Comparison of ENCODE assay signal across 8 cellular contexts in the genomic region with DNA sequence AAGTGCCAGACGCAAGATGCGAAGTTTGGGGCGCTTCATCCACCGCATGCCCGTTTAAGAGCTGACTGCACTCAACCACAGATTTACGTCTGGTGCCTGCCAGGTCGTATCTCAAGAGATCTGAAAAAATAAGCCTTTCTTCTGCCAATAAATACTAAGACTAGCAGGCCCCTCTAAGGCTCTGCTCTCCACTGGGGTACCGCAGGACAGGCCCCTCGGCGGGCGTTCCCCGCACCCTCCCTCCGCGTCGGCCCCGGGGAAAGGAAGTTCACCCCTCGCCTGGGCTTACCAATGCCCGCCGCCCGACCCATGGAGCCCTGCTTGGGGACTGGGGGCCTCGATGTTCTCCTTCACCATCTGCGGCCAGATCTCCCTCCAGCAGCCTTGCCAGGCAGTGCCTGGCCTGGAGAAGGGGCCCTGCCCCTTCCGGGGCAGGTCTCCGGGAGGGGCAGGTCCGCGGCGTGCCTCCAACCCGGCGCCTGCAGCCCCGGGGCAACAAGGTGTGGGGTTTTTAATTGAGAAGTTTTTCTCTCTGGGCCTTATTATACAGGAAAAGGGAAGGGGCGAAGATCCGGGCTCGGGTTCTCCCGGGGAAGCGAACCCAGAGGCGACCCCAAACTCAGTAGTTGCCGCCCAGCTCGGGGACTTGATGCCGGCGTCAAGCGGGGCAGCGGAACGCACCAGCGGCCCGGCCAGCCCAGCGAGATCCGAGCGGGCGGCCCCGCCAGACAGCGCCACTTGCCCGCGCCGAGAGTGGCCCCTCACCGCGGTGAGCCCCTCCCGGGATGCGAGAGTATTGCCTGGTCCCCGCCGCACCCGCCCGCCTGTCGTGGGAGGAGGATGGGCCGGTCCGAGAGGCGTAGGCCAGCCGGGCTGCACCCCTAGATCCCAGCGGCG. TPM values are rescaled to one million over a fixed set of nuclear protein-coding genes. Genes with fewer than 3 reads are reported as not detected.
DNase-seq lines count a peak whose midpoint lies in the region; ATAC-seq and TF ChIP-seq lines count a peak whose summit lies in the region.

No MANE protein-coding gene starts in this region.

- peaks cover 28% of the 10 kb centered on the region for H3K4me1 Mint-ChIP-seq in activated naive CD8-positive, alpha-beta T cell treated with anti-CD3 and anti-CD28 coated beads for 36 hours

- H3K9me3 ChIP-seq in Panc1 (ENCODE audit: control insufficient read depth, insufficient read depth, low read depth, low read length) = no peaks in the 10 kb centered on the region

- in situ Hi-C loops in Panc1 (cut with HindIII; ENCODE audit: low pct_unique_long_range_greater_than_20kb, low sequenced_read_pairs) = no loop called here

- DNase-seq in AG09309 (ENCODE audit: low read depth) (no peak), Panc1 (ENCODE audit: low read depth, low spot score) (no peak), left cardiac atrium (peak; percentile 41), retina (peak; percentile 81), GDM1 (lab: John Stamatoyannopoulos, UW) (no peak)
- DNase-seq in activated naive CD8-positive, alpha-beta T cell treated with anti-CD3 and anti-CD28 coated beads for 36 hours = peak; percentile 50

- H3K9me3 Mint-ChIP-seq in activated naive CD8-positive, alpha-beta T cell treated with anti-CD3 and anti-CD28 coated beads for 36 hours = no peaks in the 10 kb centered on the region

- peak overlapping the region; percentile 79 for H3K4me3 ChIP-seq in AG09309 (ENCODE audit: control insufficient read depth, low read depth, low read length)
- H3K4me3 ChIP-seq in Panc1 (ENCODE audit: low read depth in 2 of 2, low read length in 2 of 2) = peak overlapping the region; percentile 73 to 89

- peaks cover 25% of the 10 kb centered on the region for H3K27me3 Mint-ChIP-seq in activated naive CD8-positive, alpha-beta T cell treated with anti-CD3 and anti-CD28 coated beads for 36 hours

- peak overlapping the region; percentile 79 for H3K27ac Mint-ChIP-seq in activated naive CD8-positive, alpha-beta T cell treated with anti-CD3 and anti-CD28 coated beads for 36 hours

- no peaks in the 10 kb centered on the region for H3K36me3 ChIP-seq in Panc1 (ENCODE audit: control insufficient read depth, insufficient read depth, low read length)

- no TSS peak for BruUV-seq in Panc1 (replicated peaks; lab: Mats Ljungman, UMichigan)

- H3K4me1 ChIP-seq in Panc1 (ENCODE audit: control insufficient read depth, insufficient read depth, low read length) = peaks cover 27% of the 10 kb centered on the region

- CTCF ChIA-PET in Panc1 (lab: Charles Lee) = no interaction called here

- POLR2A ChIA-PET in Panc1 (lab: Charles Lee) = no interaction called here

- intact Hi-C loops in Panc1 (cut with micrococcal nuclease; ENCODE audit: unreplicated experiment) (no loop called here), left cardiac atrium (cut with DNase I) (loop anchor here in 1 of 2 donors (10.0 kb wide), 1 partner anchor 518 kb away; no protein-coding TSS in a partner anchor)

- ATAC-seq in GM18517 (IDR thresholded peaks at IDR 0.05; ENCODE audit: unreplicated experiment) = peak; percentile 30
- peak; percentile 49 for ATAC-seq in HG02973 (IDR thresholded peaks at IDR 0.05; ENCODE audit: unreplicated experiment)
- peak; percentile 83 for ATAC-seq in Panc1
- peak; percentile 55 to 71 for ATAC-seq in left cardiac atrium

- H3K36me3 Mint-ChIP-seq in activated naive CD8-positive, alpha-beta T cell treated with anti-CD3 and anti-CD28 coated beads for 36 hours = peaks cover 5% of the 10 kb centered on the region

- H3K27me3 ChIP-seq in Panc1 (ENCODE audit: control insufficient read depth, insufficient read depth, low read length) = no peaks in the 10 kb centered on the region

- peak overlapping the region; percentile 88 for H3K4me3 Mint-ChIP-seq in activated naive CD8-positive, alpha-beta T cell treated with anti-CD3 and anti-CD28 coated beads for 36 hours

- TF ChIP-seq CTCF in AG09309 (IDR thresholded peaks at IDR 0.05; ENCODE audit: control insufficient read depth, insufficient read depth, low read depth, low read length, missing control alignments) (no peak), Panc1 (IDR thresholded peaks at IDR 0.05) (no peak)

- H3K27ac ChIP-seq in Panc1 (ENCODE audit: low read length) = peak overlapping the region; percentile 86

RNA-seq across cellular contexts. Expression of gene GOLGA8B, which starts 0.7 kb away (rescaled TPM):
- total RNA-seq in Panc1 (2021; ENCODE audit: unreplicated experiment) = 161 TPM
- polyA plus RNA-seq in Panc1 (2012; ENCODE audit: insufficient read length) = 65.8 TPM
- total RNA-seq in activated naive CD8-positive, alpha-beta T cell treated with anti-CD3 and anti-CD28 coated beads for 36 hours = 100 to 1,000 TPM; 132 to 139 TPM
- total RNA-seq in left cardiac atrium = 10 to 100 TPM; 14.5 to 32.4 TPM

Comparison
In these comparisons a context has a peak if more than half of its experiments do, and no peak if none do; other contexts are left out.
1. DNase-seq: peak in activated naive CD8-positive, alpha-beta T cell treated with anti-CD3 and anti-CD28 coated beads for 36 hours (single experiment), left cardiac atrium (single experiment) and retina (single experiment); none in AG09309 (single experiment), Panc1 (single experiment) and GDM1 (single experiment).
2. ATAC-seq: peak in every context shown above with its lines; median percentile 83 in Panc1; 63 in left cardiac atrium; 49 in HG02973; 30 in GM18517.